37 cellular contexts compared by ENCODE assay signal in genomic region chr1:26368006-26368405, GRCh38. TPM values are rescaled to one million over a fixed set of nuclear protein-coding genes. Genes with fewer than 3 reads are reported as not detected.
"Had no signal": no experiment of that assay in that cellular context is flagged by ENCODE, and none has a peak within 500 bp of the region (broad histone marks: within the 10 kb centered on the region; RNA-seq: fewer than 3 reads in every experiment).

No MANE protein-coding gene starts in this region.

- H3K36me3 ChIP-seq: esophagus squamous epithelium, left lung, lower lobe of right lung, neutrophil, uterus, WERI-Rb-1 had no signal

- H3K4me1 ChIP-seq: uterus had no signal

- H3K36me3 Mint-ChIP-seq: stimulated activated memory B cell treated with anti-CD40 and anti-IgM and Interleukin-4, amounts not matched to agents 10 μg/mL and 1 μg/mL and 100 μg/mL, for 72 hours; type B pancreatic cell had no signal

- ATAC-seq: activated CD4-positive, CD25-positive, alpha-beta regulatory T cell treated with anti-CD3 and anti-CD28 coated beads, Interleukin-2, amount 50 U/mL, for 24 hours; body of pancreas; left lung; lower lobe of right lung; sciatic nerve; stimulated activated memory B cell treated with anti-CD40 and anti-IgM and Interleukin-4, amounts not matched to agents 10 μg/mL and 1 μg/mL and 100 μg/mL, for 72 hours; stimulated activated naive CD8-positive, alpha-beta T cell treated with anti-CD3 and anti-CD28 coated beads, Interleukin-15, amount 100 ng/mL, for 72 hours had no signal

- H3K4me3 ChIP-seq: body of pancreas, esophagus squamous epithelium, left lung, lower lobe of right lung, uterus had no signal

- FAIRE-seq: colon, endometrium, islet of Langerhans, small intestine had no signal

- H3K27ac Mint-ChIP-seq: activated CD4-positive, alpha-beta memory T cell treated with anti-CD3 and anti-CD28 coated beads, Interleukin-2, amount 10 ng/mL, durations not matched to agents 7 days and 5 days; activated CD4-positive, alpha-beta T cell treated with anti-CD3 and anti-CD28 coated beads, Interleukin-2, amount 10 ng/mL, durations not matched to agents 24 days and 14 days; activated naive CD4-positive, alpha-beta T cell treated with anti-CD3 and anti-CD28 coated beads, Interleukin-2, amount 10 ng/mL, durations not matched to agents 7 days and 5 days; nephron; stimulated activated memory B cell treated with anti-CD40 and anti-IgM and Interleukin-4, amounts not matched to agents 10 μg/mL and 1 μg/mL and 100 μg/mL, for 72 hours; T-helper 1 cell treated with Interleukin-12 subunit alpha and Interleukin-12 subunit beta and Interleukin-4 antibody, amounts not matched to agents 30 μg/mL and 1 μg/mL, for 36 hours; type B pancreatic cell had no signal

- H3K9me3 ChIP-seq: body of pancreas, esophagus squamous epithelium, left lung, lower lobe of right lung, neutrophil, uterus had no signal

- H3K27me3 ChIP-seq: body of pancreas had no signal

- H3K4me3 Mint-ChIP-seq: activated CD4-positive, alpha-beta memory T cell treated with anti-CD3 and anti-CD28 coated beads, Interleukin-2, amount 10 ng/mL, durations not matched to agents 7 days and 5 days; activated CD4-positive, alpha-beta T cell treated with anti-CD3 and anti-CD28 coated beads, Interleukin-2, amount 10 ng/mL, durations not matched to agents 24 days and 14 days; activated naive CD4-positive, alpha-beta T cell treated with anti-CD3 and anti-CD28 coated beads, Interleukin-2, amount 10 ng/mL, durations not matched to agents 7 days and 5 days; nephron; stimulated activated memory B cell treated with anti-CD40 and anti-IgM and Interleukin-4, amounts not matched to agents 10 μg/mL and 1 μg/mL and 100 μg/mL, for 72 hours; stimulated activated naive CD8-positive, alpha-beta T cell treated with anti-CD3 and anti-CD28 coated beads, Interleukin-15, amount 100 ng/mL, for 72 hours; T-helper 1 cell treated with Interleukin-12 subunit alpha and Interleukin-12 subunit beta and Interleukin-4 antibody, amounts not matched to agents 30 μg/mL and 1 μg/mL, for 36 hours; type B pancreatic cell had no signal

- DNase-seq: activated CD4-positive, alpha-beta memory T cell treated with anti-CD3 and anti-CD28 coated beads, Interleukin-2, amount 10 ng/mL, durations not matched to agents 7 days and 5 days; activated CD4-positive, alpha-beta T cell treated with anti-CD3 and anti-CD28 coated beads, Interleukin-2, amount 10 ng/mL, durations not matched to agents 24 days and 14 days; activated gamma-delta T cell; activated naive CD4-positive, alpha-beta T cell treated with anti-CD3 and anti-CD28 coated beads, Interleukin-2, amount 10 ng/mL, durations not matched to agents 7 days and 5 days; anterior cingulate cortex; body of pancreas; dermis blood vessel endothelial cell; effector CD4-positive, alpha-beta T cell; esophagus squamous epithelium; foreskin melanocyte; left lung; lower lobe of right lung; mesendoderm; small intestine; stimulated activated CD4-positive, alpha-beta T cell treated with anti-CD3 and anti-CD28 coated beads, Interleukin-1b, Interleukin-23, amount 100 ng/mL, for 48 hours; stimulated activated CD4-positive, alpha-beta T cell treated with anti-CD3 and anti-CD28 coated beads, Interleukin-4, amount 100 ng/mL, for 4 hours; stimulated activated CD8-positive, alpha-beta memory T cell treated with anti-CD3 and anti-CD28 coated beads, Interleukin-4, amount 100 ng/mL, for 48 hours; stimulated activated naive CD8-positive, alpha-beta T cell treated with anti-CD3 and anti-CD28 coated beads, Interleukin-15, amount 100 ng/mL, for 72 hours; substantia nigra; T1000; uterus; WERI-Rb-1 had no signal

- H3K27ac ChIP-seq: body of pancreas, epithelial cell of prostate, esophagus squamous epithelium, left lung, lower lobe of right lung, neutrophil, uterus, WERI-Rb-1 had no signal

- H3K4me1 Mint-ChIP-seq: nephron had no signal

- H3K9me3 Mint-ChIP-seq: activated CD4-positive, alpha-beta T cell treated with anti-CD3 and anti-CD28 coated beads, Interleukin-2, amount 10 ng/mL, durations not matched to agents 24 days and 14 days; nephron had no signal

RNA-seq across cellular contexts. Expression of gene ZNF683, which starts 4.5 kb away (rescaled TPM):
- total RNA-seq: activated CD4-positive, alpha-beta T cell treated with anti-CD3 and anti-CD28 coated beads, Interleukin-2, amount 10 ng/mL, durations not matched to agents 24 days and 14 days; body of pancreas; dermis blood vessel endothelial cell; osteocyte; posterior vena cava; uterus had no signal

RNA-seq across cellular contexts. Expression of gene CRYBG2, which starts 14.1 kb away (rescaled TPM):
- total RNA-seq: dermis blood vessel endothelial cell, osteocyte, sciatic nerve had no signal

RNA-seq across cellular contexts. Expression of gene LIN28A, which starts 42.6 kb away (rescaled TPM):
- total RNA-seq: activated CD4-positive, alpha-beta memory T cell treated with anti-CD3 and anti-CD28 coated beads, Interleukin-2, amount 10 ng/mL, durations not matched to agents 7 days and 5 days; activated CD4-positive, alpha-beta T cell treated with anti-CD3 and anti-CD28 coated beads, Interleukin-2, amount 10 ng/mL, durations not matched to agents 24 days and 14 days; body of pancreas; dermis blood vessel endothelial cell; esophagus squamous epithelium; left lung; lower lobe of right lung; mononuclear cell; osteocyte; posterior vena cava; sciatic nerve had no signal
- polyA plus RNA-seq: adipose tissue, small intestine had no signal

RNA-seq across cellular contexts. Expression of gene CD52, which starts 50.2 kb away (rescaled TPM):
- total RNA-seq: body of pancreas, dermis blood vessel endothelial cell, osteocyte had no signal
